In the genomic region with DNA sequence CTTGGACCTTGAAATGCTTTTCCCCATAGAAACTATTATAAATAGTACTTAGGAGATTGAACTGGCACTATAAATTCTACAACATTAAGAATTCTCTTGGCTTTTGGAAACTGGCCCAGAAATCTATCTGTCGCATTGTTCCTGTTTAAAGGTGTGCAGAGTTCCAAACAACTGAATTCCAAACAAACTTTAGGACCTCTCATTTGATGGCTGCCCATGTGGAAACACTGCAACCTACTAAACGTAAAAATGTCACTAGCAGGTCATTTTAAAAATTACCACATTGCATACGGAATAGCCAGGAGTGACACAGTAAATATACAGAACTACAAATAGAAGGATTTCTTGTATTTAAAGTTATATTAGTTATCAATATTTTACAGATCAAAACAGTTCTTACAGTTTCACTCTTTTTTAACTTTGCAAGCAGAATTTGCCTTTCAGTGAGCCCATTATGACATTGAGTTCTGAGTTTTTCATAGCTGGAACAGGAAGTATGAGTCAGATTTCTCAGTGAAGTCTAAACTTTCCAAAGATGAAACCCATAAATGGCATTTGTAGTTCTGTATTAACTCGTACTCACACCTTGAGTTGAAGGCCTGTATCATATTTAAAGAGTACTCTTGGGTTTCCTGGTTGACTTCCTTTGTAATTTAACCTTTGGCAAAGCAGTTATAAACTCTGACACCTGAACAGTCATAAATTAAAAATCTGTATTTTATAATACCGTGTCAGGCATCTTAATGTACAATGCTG, we compare ENCODE assay signal across 8 cellular contexts.
DNase-seq lines count a peak whose midpoint lies in the region; ATAC-seq and TF ChIP-seq lines count a peak whose summit lies in the region.

No MANE protein-coding gene starts in this region.

- peak; percentile 37 for DNase-seq in DMS153 (lab: John Stamatoyannopoulos, UW)
- no peak for DNase-seq in DMS153 treated with DMSO at 0.1 percent for 48 hours (lab: John Stamatoyannopoulos, UW; ENCODE audit: unreplicated experiment)
- peak; percentile 73 for DNase-seq in HT-29 (ENCODE audit: low spot score)
- DNase-seq in activated naive CD8-positive, alpha-beta T cell treated with anti-CD3 and anti-CD28 coated beads, Interleukin-2, amount 50 U/mL, for 24 hours = no peak
- DNase-seq in naive thymus-derived CD8-positive, alpha-beta T cell = no peak
- no peak for DNase-seq in mesothelial cell of epicardium (ENCODE audit: low spot score in 2 of 2, unreplicated experiment in 2 of 2)
- DNase-seq in ecto neural progenitor cell (ENCODE audit: low spot score) = no peak

- no peaks in the 10 kb centered on the region for H3K9me3 Mint-ChIP-seq in activated naive CD8-positive, alpha-beta T cell treated with anti-CD3 and anti-CD28 coated beads, Interleukin-2, amount 50 U/mL, for 24 hours
- H3K9me3 Mint-ChIP-seq in naive thymus-derived CD8-positive, alpha-beta T cell = no peaks in the 10 kb centered on the region
- H3K9me3 Mint-ChIP-seq in mesothelial cell of epicardium = no peaks in the 10 kb centered on the region

- ATAC-seq in GM21528 (IDR thresholded peaks at IDR 0.05; ENCODE audit: low FRiP score, unreplicated experiment) = peak; percentile 94
- ATAC-seq in activated naive CD8-positive, alpha-beta T cell treated with anti-CD3 and anti-CD28 coated beads, Interleukin-2, amount 50 U/mL, for 24 hours = peak; percentile 99
- ATAC-seq in naive thymus-derived CD8-positive, alpha-beta T cell = peak; percentile 57 to 68

- H3K27me3 Mint-ChIP-seq in activated naive CD8-positive, alpha-beta T cell treated with anti-CD3 and anti-CD28 coated beads, Interleukin-2, amount 50 U/mL, for 24 hours = no peaks in the 10 kb centered on the region
- no peaks in the 10 kb centered on the region for H3K27me3 Mint-ChIP-seq in naive thymus-derived CD8-positive, alpha-beta T cell
- no peaks in the 10 kb centered on the region for H3K27me3 Mint-ChIP-seq in mesothelial cell of epicardium (ENCODE audit: low read depth)

- no peak for TF ChIP-seq CTCF in mesothelial cell of epicardium (IDR thresholded peaks at IDR 0.05; ENCODE audit: unreplicated experiment)

- H3K4me3 Mint-ChIP-seq in activated naive CD8-positive, alpha-beta T cell treated with anti-CD3 and anti-CD28 coated beads, Interleukin-2, amount 50 U/mL, for 24 hours = no peak overlapping the region
- no peak overlapping the region for H3K4me3 Mint-ChIP-seq in naive thymus-derived CD8-positive, alpha-beta T cell
- H3K4me3 Mint-ChIP-seq in mesothelial cell of epicardium = no peak overlapping the region

- POLR2A ChIA-PET in naive thymus-derived CD8-positive, alpha-beta T cell (lab: Charles Lee) = no interaction called here

- no peaks in the 10 kb centered on the region for H3K36me3 Mint-ChIP-seq in activated naive CD8-positive, alpha-beta T cell treated with anti-CD3 and anti-CD28 coated beads, Interleukin-2, amount 50 U/mL, for 24 hours (ENCODE audit: low read depth)
- peaks cover 0 to 2% (median 0%) of the 10 kb centered on the region in 3 donors for H3K36me3 Mint-ChIP-seq in naive thymus-derived CD8-positive, alpha-beta T cell
- H3K36me3 Mint-ChIP-seq in mesothelial cell of epicardium = no peaks in the 10 kb centered on the region

- peak overlapping the region; percentile 80 for H3K27ac Mint-ChIP-seq in activated naive CD8-positive, alpha-beta T cell treated with anti-CD3 and anti-CD28 coated beads, Interleukin-2, amount 50 U/mL, for 24 hours
- H3K27ac Mint-ChIP-seq in naive thymus-derived CD8-positive, alpha-beta T cell = peak overlapping the region in 9 of 10 donors; percentile 19 to 78 (median 44)
- no peak overlapping the region for H3K27ac Mint-ChIP-seq in mesothelial cell of epicardium

- H3K4me1 Mint-ChIP-seq in activated naive CD8-positive, alpha-beta T cell treated with anti-CD3 and anti-CD28 coated beads, Interleukin-2, amount 50 U/mL, for 24 hours = peaks cover 37% of the 10 kb centered on the region
- peaks cover 9 to 27% (median 19%) of the 10 kb centered on the region in 4 donors for H3K4me1 Mint-ChIP-seq in naive thymus-derived CD8-positive, alpha-beta T cell
- no peaks in the 10 kb centered on the region for H3K4me1 Mint-ChIP-seq in mesothelial cell of epicardium

Comparison
In these comparisons a context has a peak if more than half of its experiments do, and no peak if none do; other contexts are left out.
1. DNase-seq: peak in DMS153 (single experiment) and HT-29 (single experiment); none in DMS153 treated with DMSO at 0.1 percent for 48 hours (single experiment), activated naive CD8-positive, alpha-beta T cell treated with anti-CD3 and anti-CD28 coated beads, Interleukin-2, amount 50 U/mL, for 24 hours (single experiment), naive thymus-derived CD8-positive, alpha-beta T cell (0 of 10), mesothelial cell of epicardium (0 of 2) and ecto neural progenitor cell (single experiment).
2. Peak in every context shown above with its lines, with median percentiles within 50 percentile points of each other: ATAC-seq.